ENCODE assay signal across 32 cellular contexts in genomic region chr12:113642672-113643071, GRCh38.
"Had no signal": no experiment of that assay in that cellular context is flagged by ENCODE, and none has a peak within 500 bp of the region (broad histone marks: within the 10 kb centered on the region; RNA-seq: fewer than 3 reads in every experiment).

No MANE protein-coding gene starts in this region.

- H3K36me3 ChIP-seq: MG63 had no signal

- H3K9me3 ChIP-seq: MG63 had no signal

- H3K27me3 ChIP-seq: MG63 had no signal

- DNase-seq: Karpas-422, Kasumi-1, MG63, MM.1S, MV-4-11, NCI-H1048, NCI-H1092, NCI-H1092 treated with DMSO at 0.1 percent for 48 hours, NCI-H1105, NCI-H1105 treated with DMSO at 0.1 percent for 48 hours, NCI-H1436, NCI-H1436 treated with DMSO at 0.1 percent for 48 hours, NCI-H1694, NCI-H1694 treated with DMSO at 0.1 percent for 48 hours, NCI-H187, NCI-H187 treated with DMSO at 0.1 percent for 48 hours, NCI-H1930, NCI-H2029, NCI-H2029 treated with DMSO at 0.1 percent for 48 hours, NCI-H2081, NCI-H2081 treated with DMSO at 0.1 percent for 48 hours, NCI-H2107, NCI-H2171, NCI-H2171 treated with DMSO at 0.1 percent for 48 hours, NCI-H2227 treated with DMSO at 0.1 percent for 48 hours, NCI-H226, NCI-H345, NCI-H446, NCI-H446 treated with DMSO at 0.1 percent for 48 hours, NCI-H510A, NCI-H510A treated with DMSO at 0.1 percent for 48 hours, NCI-H524 had no signal

- H3K4me3 ChIP-seq: MG63 had no signal
